ENCODE assay signal across 17 cellular contexts in the genomic region with DNA sequence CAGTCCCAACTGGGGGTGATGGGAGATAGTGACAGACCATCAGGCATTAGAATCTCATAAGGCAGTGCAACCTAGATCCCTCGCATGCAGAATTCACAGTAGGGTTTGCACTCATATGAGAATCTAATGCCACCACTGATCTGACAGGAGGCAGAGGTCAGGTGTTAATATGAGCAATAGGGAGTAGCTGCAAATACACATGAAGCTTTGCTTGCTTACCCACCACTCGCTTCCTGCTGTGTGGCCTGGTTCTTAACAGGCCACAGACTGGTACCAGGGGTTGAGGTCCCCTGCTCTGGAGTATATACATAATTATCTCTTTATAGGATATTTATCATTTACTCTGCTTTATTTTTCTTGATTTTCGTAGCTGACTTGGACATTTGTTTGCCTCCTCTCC. TPM values are rescaled to one million over a fixed set of nuclear protein-coding genes. Genes with fewer than 3 reads are reported as not detected.
DNase-seq lines count a peak whose midpoint lies in the region; ATAC-seq, FAIRE-seq and TF ChIP-seq lines count a peak whose summit lies in the region.
"Had no signal": no experiment of that assay in that cellular context is flagged by ENCODE, and none has a peak within 500 bp of the region (broad histone marks: within the 10 kb centered on the region; RNA-seq: fewer than 3 reads in every experiment).

No MANE protein-coding gene starts in this region.

- H3K27me3 ChIP-seq in GM23248 (replicated peaks; ENCODE audit: insufficient read depth) (peaks cover 8% of the 10 kb centered on the region; the same call in 1 of the 2 replicates), SJSA1 (replicated peaks) (no peaks in the 10 kb centered on the region), keratinocyte (ENCODE audit: control insufficient read depth, extremely low read depth, insufficient read depth, low read length) (no peaks in the 10 kb centered on the region), smooth muscle cell (ENCODE audit: low read depth) (no peaks in the 10 kb centered on the region)

- intact Hi-C loops in activated naive CD4-positive, alpha-beta T cell treated with anti-CD3 and anti-CD28 coated beads for 36 hours (cut with micrococcal nuclease), result loop anchor here (10.0 kb wide), 1 partner anchor 673 kb away; no protein-coding TSS in a partner anchor

- no peaks in the 10 kb centered on the region for H3K36me3 Mint-ChIP-seq in activated naive CD4-positive, alpha-beta T cell treated with anti-CD3 and anti-CD28 coated beads for 36 hours (ENCODE audit: low read depth)
- H3K36me3 Mint-ChIP-seq: CD4-positive, CD25-positive, alpha-beta regulatory T cell had no signal

- H3K9me1 ChIP-seq in keratinocyte (ENCODE audit: control insufficient read depth, extremely low read depth, insufficient read depth, low read length), result no peaks in the 10 kb centered on the region

- WGBS in GM23248 (ENCODE audit: low coverage in 1 of 2, low lambda C conversion rate in 2 of 2, missing lambda C conversion rate in 2 of 2), 2 experiments, result 67 to 72% methylated on average over 3 of the region's 3 CpGs
- 91% methylated on average over 3 of the region's 3 CpGs for WGBS in smooth muscle cell (ENCODE audit: low lambda C conversion rate)

- CTCF ChIA-PET in activated naive CD4-positive, alpha-beta T cell treated with anti-CD3 and anti-CD28 coated beads for 36 hours (lab: Charles Lee), result interaction anchor here (0.8 to 1.5 kb wide), 3 partner anchors 12 to 214 kb away, joined by 3 to 4 read pairs (median 3); no protein-coding TSS in a partner anchor

- H2AFZ ChIP-seq in GM23248, result no peak overlapping the region
- H2AFZ ChIP-seq in keratinocyte (ENCODE audit: control insufficient read depth, low read length), result no peak overlapping the region
- H2AFZ ChIP-seq in smooth muscle cell (ENCODE audit: low read depth), result no peak overlapping the region

- TF ChIP-seq CTCF in keratinocyte (optimal IDR thresholded peaks at IDR 0.05 in 1 of 3, IDR thresholded peaks at IDR 0.05 in 1 of 3, conservative IDR thresholded peaks at IDR 0.05 in 1 of 3; ENCODE audit: extremely low read depth in 1 of 3, insufficient read depth in 2 of 3, low read length in 3 of 3), result no peak
- no peak for TF ChIP-seq CTCF in smooth muscle cell (IDR thresholded peaks at IDR 0.05; ENCODE audit: borderline replicate concordance, insufficient read depth, poor library complexity, severe bottlenecking)

- H3K27me3 Mint-ChIP-seq in activated naive CD4-positive, alpha-beta T cell treated with anti-CD3 and anti-CD28 coated beads for 36 hours (ENCODE audit: low read depth), result peaks cover under 1% of the 10 kb centered on the region

- peaks cover 5% of the 10 kb centered on the region for H3K9me3 Mint-ChIP-seq in activated naive CD4-positive, alpha-beta T cell treated with anti-CD3 and anti-CD28 coated beads for 36 hours

- H3K27ac ChIP-seq in GM23248 (peak overlapping the region; percentile 30; the same call in 1 of the 2 replicates), SJSA1 (peak overlapping the region; percentile 58), keratinocyte (ENCODE audit: control insufficient read depth, insufficient read depth, low read length) (peak overlapping the region; percentile 56), smooth muscle cell (ENCODE audit: low read depth) (peak overlapping the region; percentile 9)
- H3K27ac ChIP-seq: KMS-11 had no signal

- dilution Hi-C loops in keratinocyte (cut with MboI; ENCODE audit: extremely low pct_ligation_motif_present, low sequenced_read_pairs), result no loop called here

- H3K9me3 ChIP-seq in GM23248 (ENCODE audit: low read depth) (no peaks in the 10 kb centered on the region), SJSA1 (replicated peaks) (no peaks in the 10 kb centered on the region), keratinocyte (ENCODE audit: control insufficient read depth, low read depth, low read length) (peaks cover 4% of the 10 kb centered on the region), smooth muscle cell (replicated peaks; ENCODE audit: low read depth) (no peaks in the 10 kb centered on the region)
- H3K9me3 ChIP-seq: HAP-1 had no signal

- DNase-seq in GM23248 (peak; percentile 11), SJSA1 (ENCODE audit: low read depth in 1 of 2, low spot score in 2 of 2) (no peak), keratinocyte (ENCODE audit: low read depth, low spot score) (no peak), smooth muscle cell (lab: John Stamatoyannopoulos, UW; ENCODE audit: unreplicated experiment) (no peak), NCI-H345 treated with DMSO at 0.1 percent for 48 hours (lab: John Stamatoyannopoulos, UW; ENCODE audit: unreplicated experiment) (no peak)
- no peak for DNase-seq in activated naive CD4-positive, alpha-beta T cell treated with anti-CD3 and anti-CD28 coated beads for 36 hours
- DNase-seq: CD4-positive, CD25-positive, alpha-beta regulatory T cell; NCI-H1105; NCI-H146; NCI-H2029; NCI-H524; OCI-M1; Right ventricle myocardium superior had no signal

- H3K4me1 ChIP-seq in GM23248 (ENCODE audit: insufficient read depth), result peaks cover 12% of the 10 kb centered on the region
- H3K4me1 ChIP-seq in SJSA1 (replicated peaks), result peaks cover 11% of the 10 kb centered on the region
- H3K4me1 ChIP-seq in keratinocyte (ENCODE audit: control insufficient read depth, extremely low read depth, insufficient read depth, low read length), result peaks cover 11% of the 10 kb centered on the region
- no peaks in the 10 kb centered on the region for H3K4me1 ChIP-seq in smooth muscle cell (ENCODE audit: low read depth)
- H3K4me1 ChIP-seq: HAP-1 had no signal

- FAIRE-seq in keratinocyte (lab: Jason Lieb, UNC), result no peak
- FAIRE-seq: HTR-8/SVneo had no signal

- no peaks in the 10 kb centered on the region for H3K79me2 ChIP-seq in GM23248 (ENCODE audit: insufficient read depth)
- no peaks in the 10 kb centered on the region for H3K79me2 ChIP-seq in keratinocyte (ENCODE audit: control insufficient read depth, insufficient read depth, low read length)
- no peaks in the 10 kb centered on the region for H3K79me2 ChIP-seq in smooth muscle cell (ENCODE audit: low read depth)

- no peaks in the 10 kb centered on the region for H3K9me2 ChIP-seq in GM23248 (ENCODE audit: insufficient read depth)

- no peaks in the 10 kb centered on the region for H4K20me1 ChIP-seq in GM23248 (ENCODE audit: insufficient read depth)
- H4K20me1 ChIP-seq in keratinocyte (ENCODE audit: control insufficient read depth, extremely low read depth, insufficient read depth, low read length), result no peaks in the 10 kb centered on the region
- H4K20me1 ChIP-seq in smooth muscle cell (ENCODE audit: low read depth), result no peaks in the 10 kb centered on the region

- ATAC-seq in HG03520 (IDR thresholded peaks at IDR 0.05; ENCODE audit: unreplicated experiment), result no peak

- H3F3A ChIP-seq in GM23248 (ENCODE audit: insufficient read depth) (peaks cover 9% of the 10 kb centered on the region), smooth muscle cell (ENCODE audit: low read depth) (peaks cover 6% of the 10 kb centered on the region)

- H3K27ac Mint-ChIP-seq in activated naive CD4-positive, alpha-beta T cell treated with anti-CD3 and anti-CD28 coated beads for 36 hours, result no peak overlapping the region

- no peaks in the 10 kb centered on the region for H3K36me3 ChIP-seq in GM23248 (ENCODE audit: low read depth)
- H3K36me3 ChIP-seq in SJSA1, result no peaks in the 10 kb centered on the region
- no peaks in the 10 kb centered on the region for H3K36me3 ChIP-seq in keratinocyte (ENCODE audit: control insufficient read depth in 2 of 2, extremely low read depth in 1 of 2, insufficient read depth in 2 of 2, low read length in 2 of 2)
- no peaks in the 10 kb centered on the region for H3K36me3 ChIP-seq in smooth muscle cell (ENCODE audit: low read depth)
- H3K36me3 ChIP-seq: HAP-1 had no signal

- no peak overlapping the region for H3K9ac ChIP-seq in GM23248
- no peak overlapping the region for H3K9ac ChIP-seq in keratinocyte (ENCODE audit: control insufficient read depth, extremely low read depth, insufficient read depth, low read length)
- no peak overlapping the region for H3K9ac ChIP-seq in smooth muscle cell (ENCODE audit: low read depth)
- H3K9ac ChIP-seq: KMS-11 had no signal

- in situ Hi-C loops in GM23248 (cut with MboI), result loop anchor here (10.0 kb wide), 1 partner anchor 207 kb away; no protein-coding TSS in a partner anchor

- H3K4me1 Mint-ChIP-seq in activated naive CD4-positive, alpha-beta T cell treated with anti-CD3 and anti-CD28 coated beads for 36 hours (ENCODE audit: low read depth), result peaks cover 1% of the 10 kb centered on the region

- no peak overlapping the region; the same call in 1 of the 2 replicates for H3K4me3 ChIP-seq in GM23248
- H3K4me3 ChIP-seq in SJSA1, result no peak overlapping the region
- no peak overlapping the region for H3K4me3 ChIP-seq in keratinocyte (ENCODE audit: control insufficient read depth in 2 of 3, extremely low read depth in 1 of 3, insufficient read depth in 2 of 3, low read depth in 1 of 3, low read length in 3 of 3)
- H3K4me3 ChIP-seq in smooth muscle cell, result no peak overlapping the region
- H3K4me3 ChIP-seq: HAP-1 had no signal

- H3K4me3 Mint-ChIP-seq in activated naive CD4-positive, alpha-beta T cell treated with anti-CD3 and anti-CD28 coated beads for 36 hours, result no peak overlapping the region
- H3K4me3 Mint-ChIP-seq: CD4-positive, CD25-positive, alpha-beta regulatory T cell had no signal

- H3K4me2 ChIP-seq in GM23248 (ENCODE audit: unreplicated experiment) (peak overlapping the region; percentile 73), keratinocyte (ENCODE audit: control insufficient read depth, extremely low read depth, insufficient read depth, low read depth, low read length) (no peak overlapping the region), smooth muscle cell (peak overlapping the region; percentile 9)
- H3K4me2 ChIP-seq: KMS-11 had no signal

RNA-seq across cellular contexts. Expression of a gene that starts 36.0 kb away (rescaled TPM):
- 23.6 and 24.8 TPM in 2 replicates for total RNA-seq in GM23248 (2014; rRNA removed; shearing (Covaris generic))
- polyA plus RNA-seq in GM23248 (2016; fragmentation: Nextera tagmentation; extraction: Ambion mirVana) (37.8 and 40.1 TPM in 2 replicates), keratinocyte (14.7 to 16.6 TPM (median 15.5 TPM) in 3 replicates), smooth muscle cell (34.8 and 43.8 TPM in 2 replicates)
- total RNA-seq in SJSA1 (2014; rRNA removed; shearing (Covaris generic)), result 8.4 and 13.1 TPM in 2 replicates
- 8.2 TPM for polyA plus RNA-seq in keratinocyte (2011; ENCODE audit: low read depth)
- 13.0 and 19.0 TPM in 2 replicates for polyA plus RNA-seq in keratinocyte (2011; cell fraction: cytosol; rRNA removed)
- polyA plus RNA-seq in keratinocyte (2011; cell fraction: nucleus; rRNA removed), result 13.9 and 17.5 TPM in 2 replicates
- polyA plus RNA-seq in keratinocyte (2012; ENCODE audit: low replicate concordance), result 12.2 and 14.1 TPM in 2 replicates
- polyA minus RNA-seq in keratinocyte, result 36.1 to 88.3 TPM (median 49.2 TPM) in 3 replicates
- 47.8 TPM for polyA minus RNA-seq in keratinocyte (2011; cell fraction: cytosol; rRNA and poly(A)+ RNA removed)
- polyA minus RNA-seq in keratinocyte (2011; cell fraction: nucleus; rRNA and poly(A)+ RNA removed), result 30.5 and 51.4 TPM in 2 replicates
- 54.4 and 58.6 TPM in 2 replicates for total RNA-seq in smooth muscle cell
- 10 to 100 TPM; 26.9 to 28.3 TPM for total RNA-seq in activated naive CD4-positive, alpha-beta T cell treated with anti-CD3 and anti-CD28 coated beads for 36 hours

RNA-seq across cellular contexts. Expression of a gene that starts 40.5 kb away (rescaled TPM):
- 22.5 and 23.8 TPM in 2 replicates for total RNA-seq in GM23248 (2014; rRNA removed; shearing (Covaris generic))
- polyA plus RNA-seq in GM23248 (2016; fragmentation: Nextera tagmentation; extraction: Ambion mirVana) (8.3 and 8.5 TPM in 2 replicates), keratinocyte (7.5 to 12.0 TPM (median 7.7 TPM) in 3 replicates), smooth muscle cell (5.7 and 6.1 TPM in 2 replicates)
- 15.2 and 22.2 TPM in 2 replicates for total RNA-seq in SJSA1 (2014; rRNA removed; shearing (Covaris generic))
- polyA plus RNA-seq in keratinocyte (2011; ENCODE audit: low read depth), result 16.1 TPM
- 5.9 and 12.7 TPM in 2 replicates for polyA plus RNA-seq in keratinocyte (2011; cell fraction: cytosol; rRNA removed)
- polyA plus RNA-seq in keratinocyte (2011; cell fraction: nucleus; rRNA removed), result 9.3 and 12.0 TPM in 2 replicates
- 7.8 and 9.7 TPM in 2 replicates for polyA plus RNA-seq in keratinocyte (2012; ENCODE audit: low replicate concordance)
- 1.4 to 21.1 TPM (median 9.5 TPM) in 3 replicates for polyA minus RNA-seq in keratinocyte
- polyA minus RNA-seq in keratinocyte (2011; cell fraction: cytosol; rRNA and poly(A)+ RNA removed), result 18.4 TPM
- 14.0 and 23.7 TPM in 2 replicates for polyA minus RNA-seq in keratinocyte (2011; cell fraction: nucleus; rRNA and poly(A)+ RNA removed)
- 19.6 and 21.3 TPM in 2 replicates for total RNA-seq in smooth muscle cell
- 10 to 100 TPM; 15.8 to 15.9 TPM for total RNA-seq in activated naive CD4-positive, alpha-beta T cell treated with anti-CD3 and anti-CD28 coated beads for 36 hours
